ENCODE assay signal across 8 cellular contexts in the genomic region with DNA sequence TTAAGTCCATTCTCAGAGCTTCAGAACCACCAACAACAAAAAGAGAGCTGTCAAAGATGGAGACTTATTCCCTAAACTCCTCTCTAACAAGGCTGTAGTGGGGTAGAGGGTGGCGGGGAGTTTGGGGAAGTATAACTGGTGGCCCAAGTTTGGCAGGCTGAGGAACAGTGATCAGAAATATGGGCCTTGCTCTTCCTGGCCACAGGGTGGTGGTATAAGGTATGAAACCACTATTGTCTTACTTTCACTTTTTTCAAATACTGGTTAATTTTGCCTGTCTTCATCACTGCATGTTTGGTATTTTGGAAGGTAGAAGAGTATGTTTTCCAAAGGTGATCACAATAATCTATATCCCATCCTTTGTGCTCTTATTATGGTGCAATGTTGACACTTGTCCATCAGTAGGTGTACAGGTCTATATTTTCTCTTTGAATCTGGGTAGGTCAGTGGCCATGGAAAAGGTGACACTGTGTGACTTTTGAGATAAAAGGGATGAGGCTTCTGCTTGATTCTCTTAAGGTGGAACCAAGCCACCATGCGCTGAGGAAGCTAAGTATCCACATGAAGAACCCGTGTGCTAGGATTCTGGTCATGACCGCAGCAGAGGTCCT. TPM values are rescaled to one million over a fixed set of nuclear protein-coding genes. Genes with fewer than 3 reads are reported as not detected.
A peak's percentile ranks its signal among the peaks of the same experiment; 100 is the strongest.
DNase-seq lines count a peak whose midpoint lies in the region; ATAC-seq and TF ChIP-seq lines count a peak whose summit lies in the region.

No MANE protein-coding gene starts in this region.

- H3K4me1 Mint-ChIP-seq in endothelial cell (ENCODE audit: unreplicated experiment): no peaks in the 10 kb centered on the region
- peaks cover 10% of the 10 kb centered on the region for H3K4me1 Mint-ChIP-seq in stimulated activated naive CD8-positive, alpha-beta T cell treated with anti-CD3 and anti-CD28 coated beads, Interleukin-15, amount 100 ng/mL, for 72 hours

- H3K9me3 Mint-ChIP-seq in endothelial cell (ENCODE audit: unreplicated experiment): no peaks in the 10 kb centered on the region
- no peaks in the 10 kb centered on the region for H3K9me3 Mint-ChIP-seq in stimulated activated naive CD8-positive, alpha-beta T cell treated with anti-CD3 and anti-CD28 coated beads, Interleukin-15, amount 100 ng/mL, for 72 hours

- no peaks in the 10 kb centered on the region for H3K27me3 Mint-ChIP-seq in endothelial cell (ENCODE audit: unreplicated experiment)
- no peaks in the 10 kb centered on the region for H3K27me3 Mint-ChIP-seq in stimulated activated naive CD8-positive, alpha-beta T cell treated with anti-CD3 and anti-CD28 coated beads, Interleukin-15, amount 100 ng/mL, for 72 hours

- H3K27ac Mint-ChIP-seq in endothelial cell (ENCODE audit: unreplicated experiment): no peak overlapping the region
- H3K27ac Mint-ChIP-seq in stimulated activated naive CD8-positive, alpha-beta T cell treated with anti-CD3 and anti-CD28 coated beads, Interleukin-15, amount 100 ng/mL, for 72 hours: no peak overlapping the region

- no peak overlapping the region for H3K4me3 ChIP-seq in AG10803 (ENCODE audit: low read length)

- H3K36me3 Mint-ChIP-seq in endothelial cell (ENCODE audit: low read depth, unreplicated experiment): no peaks in the 10 kb centered on the region

- peak; percentile 99 for ATAC-seq in GM18505 (IDR thresholded peaks at IDR 0.05; ENCODE audit: unreplicated experiment)
- ATAC-seq in HG02678 (IDR thresholded peaks at IDR 0.05; ENCODE audit: unreplicated experiment): peak; percentile 97
- ATAC-seq in stimulated activated naive CD8-positive, alpha-beta T cell treated with anti-CD3 and anti-CD28 coated beads, Interleukin-15, amount 100 ng/mL, for 72 hours: peak; percentile 92

- peak; percentile 51 for TF ChIP-seq CTCF in AG10803 (conservative IDR thresholded peaks at IDR 0.05; ENCODE audit: low read length)
- peak; percentile 33 for TF ChIP-seq CTCF in endothelial cell (IDR thresholded peaks at IDR 0.05; ENCODE audit: unreplicated experiment)

- no peak overlapping the region for H3K4me3 Mint-ChIP-seq in endothelial cell (ENCODE audit: unreplicated experiment)
- H3K4me3 Mint-ChIP-seq in stimulated activated naive CD8-positive, alpha-beta T cell treated with anti-CD3 and anti-CD28 coated beads, Interleukin-15, amount 100 ng/mL, for 72 hours: no peak overlapping the region

- DNase-seq in AG10803 (ENCODE audit: low read depth): peak; percentile 5
- peak; percentile 14 for DNase-seq in NCI-H69 (lab: John Stamatoyannopoulos, UW)
- DNase-seq in endothelial cell (ENCODE audit: low spot score): no peak
- no peak for DNase-seq in stimulated activated naive CD8-positive, alpha-beta T cell treated with anti-CD3 and anti-CD28 coated beads, Interleukin-15, amount 100 ng/mL, for 72 hours
- no peak for DNase-seq in ecto neural progenitor cell (ENCODE audit: low spot score)
- no peak for DNase-seq in superior temporal gyrus (ENCODE audit: extremely low spot score)

- TF ChIP-seq POLR2A in GM18505 (IDR thresholded peaks at IDR 0.05; ENCODE audit: borderline replicate concordance, extremely low read depth, insufficient read depth, insufficient read length): no peak

RNA-seq across cellular contexts. Expression of gene GPC5, which starts 23.2 kb away (rescaled TPM):
- total RNA-seq in endothelial cell (ENCODE audit: unreplicated experiment): not detected

RNA-seq across cellular contexts. Expression of gene MIR17HG, which starts 27.7 kb away (rescaled TPM):
- 3.3 TPM for total RNA-seq in endothelial cell (ENCODE audit: unreplicated experiment)

Comparison
In these comparisons a context has a peak if more than half of its experiments do, and no peak if none do; other contexts are left out.
1. DNase-seq: peak in AG10803 (single experiment) and NCI-H69 (single experiment); none in endothelial cell (single experiment), stimulated activated naive CD8-positive, alpha-beta T cell treated with anti-CD3 and anti-CD28 coated beads, Interleukin-15, amount 100 ng/mL, for 72 hours (0 of 2), ecto neural progenitor cell (single experiment) and superior temporal gyrus (single experiment).
2. Peak in every context shown above with its lines, with median percentiles within 50 percentile points of each other: ATAC-seq.